Comparison of ENCODE assay signal across 1 cellular context in genomic region chr11:47435687-47436086, GRCh38.
A peak's percentile ranks its signal among the peaks of the same experiment; 100 is the strongest.
TF ChIP-seq lines count a peak whose summit lies in the region.

No MANE protein-coding gene starts in this region.

TF ChIP-seq in liver, 16 proteins besides CTCF, POLR2A, EP300 and RAD21 (continued from another document):
- TF ChIP-seq REST (IDR thresholded peaks at IDR 0.05) (no peak), TAF1 (conservative IDR thresholded peaks at IDR 0.05) (no peak), RXRA (IDR thresholded peaks at IDR 0.05) (peak; percentile 60 to 61), FOXA2 (IDR thresholded peaks at IDR 0.05) (no peak), EGR1 (IDR thresholded peaks at IDR 0.05; ENCODE audit: low read depth in 2 of 2) (no peak), NR2F2 (IDR thresholded peaks at IDR 0.05) (no peak), HNF4A (conservative IDR thresholded peaks at IDR 0.05) (peak; percentile 25 to 27), SP1 (IDR thresholded peaks at IDR 0.05) (peak; percentile 40), ATF3 (IDR thresholded peaks at IDR 0.05) (no peak)
TF ChIP-seq in liver: peak in this region for 3.
